Comparison of ENCODE assay signal across 28 cellular contexts in the genomic region with DNA sequence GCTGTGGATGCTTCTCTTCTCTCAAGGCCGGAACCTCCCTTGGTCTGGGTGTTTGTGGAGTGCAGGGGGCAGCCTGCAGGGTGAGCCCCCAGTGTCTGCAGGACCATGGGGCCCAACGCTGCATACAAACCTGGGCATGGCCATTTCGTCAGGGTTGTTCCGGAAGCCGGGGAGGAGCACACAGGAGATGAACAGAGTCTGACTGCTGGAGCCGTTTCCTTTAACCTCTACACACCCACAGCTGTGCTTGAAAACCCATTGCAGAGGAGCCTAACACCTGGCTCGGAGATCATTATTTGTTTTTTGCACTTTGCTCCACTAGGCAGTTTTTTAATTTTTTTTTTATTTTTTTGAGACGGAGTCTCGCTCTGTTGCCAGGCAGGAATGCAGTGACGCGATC.
"Had no signal": no experiment of that assay in that cellular context is flagged by ENCODE, and none has a peak within 500 bp of the region (broad histone marks: within the 10 kb centered on the region; RNA-seq: fewer than 3 reads in every experiment).

No MANE protein-coding gene starts in this region.

- ATAC-seq: activated CD4-positive, alpha-beta T cell treated with anti-CD3 and anti-CD28 coated beads for 36 hours; activated CD8-positive, alpha-beta memory T cell treated with anti-CD3 and anti-CD28 coated beads, Interleukin-2, amount 10 ng/mL, durations not matched to agents 7 days and 5 days; activated CD8-positive, alpha-beta T cell treated with anti-CD3 and anti-CD28 coated beads, Interleukin-2, amount 10 ng/mL, durations not matched to agents 7 days and 5 days; activated naive CD8-positive, alpha-beta T cell treated with anti-CD3 and anti-CD28 coated beads, Interleukin-2, amount 50 U/mL, for 24 hours; body of pancreas; esophagus mucosa had no signal

- DNase-seq: activated CD4-positive, alpha-beta memory T cell treated with anti-CD3 and anti-CD28 coated beads for 36 hours; activated CD4-positive, alpha-beta T cell treated with anti-CD3 and anti-CD28 coated beads for 36 hours; activated CD4-positive, alpha-beta T cell treated with anti-CD3 and anti-CD28 coated beads, Interleukin-2, amount 10 ng/mL, durations not matched to agents 24 days and 14 days; activated CD4-positive, CD25-positive, alpha-beta regulatory T cell; activated CD4-positive, CD25-positive, alpha-beta regulatory T cell treated with anti-CD3 and anti-CD28 coated beads, Interleukin-2, amount 50 U/mL, for 72 hours; activated CD8-positive, alpha-beta memory T cell treated with anti-CD3 and anti-CD28 coated beads, Interleukin-2, amount 10 ng/mL, durations not matched to agents 7 days and 5 days; activated CD8-positive, alpha-beta memory T cell treated with anti-CD3 and anti-CD28 coated beads, Interleukin-2, amount 50 U/mL, for 4 hours; activated CD8-positive, alpha-beta T cell treated with anti-CD3 and anti-CD28 coated beads, Interleukin-2, amount 10 ng/mL, durations not matched to agents 7 days and 5 days; activated effector memory CD4-positive, alpha-beta T cell treated with anti-CD3 and anti-CD28 coated beads, Interleukin-2, amount 50 U/mL, for 16 hours; activated naive CD4-positive, alpha-beta T cell treated with anti-CD3 and anti-CD28 coated beads for 36 hours; activated naive CD8-positive, alpha-beta T cell treated with anti-CD3 and anti-CD28 coated beads for 36 hours; activated naive CD8-positive, alpha-beta T cell treated with anti-CD3 and anti-CD28 coated beads, Interleukin-2, amount 50 U/mL, for 24 hours; activated T-cell treated with anti-CD3 and anti-CD28 coated beads, Interleukin-2, amount 50 U/mL, for 1 hour; activated T-cell treated with anti-CD3 and anti-CD28 coated beads, Interleukin-2, amount 50 U/mL, for 48 hours; adrenal gland; amygdala; aorta; body of pancreas; caudate nucleus; cortex of kidney; dorsolateral prefrontal cortex; effector memory CD4-positive, alpha-beta T cell; endodermal cell; foreskin fibroblast; glutamatergic neuron; heart left ventricle; T-helper 2 cell had no signal
